In genomic region chr6:168437751-168438150, GRCh38 we compare ENCODE assay signal across 29 cellular contexts. TPM values are rescaled to one million over a fixed set of nuclear protein-coding genes. Genes with fewer than 3 reads are reported as not detected.
DNase-seq lines count a peak whose midpoint lies in the region; ATAC-seq, FAIRE-seq and TF ChIP-seq lines count a peak whose summit lies in the region.
"Had no signal": no experiment of that assay in that cellular context is flagged by ENCODE, and none has a peak within 500 bp of the region (broad histone marks: within the 10 kb centered on the region; RNA-seq: fewer than 3 reads in every experiment).

No MANE protein-coding gene starts in this region.

- ATAC-seq in HepG2: no peak
- ATAC-seq in right lobe of liver: no peak
- no peak for ATAC-seq in Right ventricle myocardium inferior
- no peak for ATAC-seq in GM19452 (IDR thresholded peaks at IDR 0.05; ENCODE audit: unreplicated experiment)
- ATAC-seq: GM12878 had no signal

- peaks cover 9% of the 10 kb centered on the region for H3K9me3 Mint-ChIP-seq in chondrocyte (ENCODE audit: low read depth)
- H3K9me3 Mint-ChIP-seq: CD4-positive, alpha-beta memory T cell; CD4-positive, CD25-positive, alpha-beta regulatory T cell; CD8-positive, alpha-beta memory T cell had no signal

- in situ Hi-C loops in HepG2 (cut with HindIII; ENCODE audit: extremely low pct_ligation_motif_present, low pct_unique_long_range_greater_than_20kb): no loop called here

- no peaks in the 10 kb centered on the region for H4K20me1 ChIP-seq in HepG2 (ENCODE audit: insufficient read depth, low read length)

- H3K4me2 ChIP-seq in HepG2 (ENCODE audit: low read depth, low read length): no peak overlapping the region
- H3K4me2 ChIP-seq: BLaER1 had no signal

- no peak for TF ChIP-seq EP300 in HepG2 (IDR thresholded peaks at IDR 0.05; ENCODE audit: low read depth in 2 of 2, low read length in 2 of 2)
- no peak for TF ChIP-seq EP300 in HepG2 (CRISPR knock-in tag; IDR thresholded peaks at IDR 0.05; ENCODE audit: borderline replicate concordance)

- H3K9me3 ChIP-seq in HepG2 (ENCODE audit: low read length): no peaks in the 10 kb centered on the region
- no peaks in the 10 kb centered on the region for H3K9me3 ChIP-seq in right lobe of liver
- H3K9me3 ChIP-seq: BE2C, BLaER1 had no signal

- no peak for TF ChIP-seq RAD21 in HepG2 (CRISPR knock-in tag; IDR thresholded peaks at IDR 0.05)

- peaks cover 64% of the 10 kb centered on the region for H3K4me1 Mint-ChIP-seq in chondrocyte (ENCODE audit: low read depth)
- H3K4me1 Mint-ChIP-seq: CD14-positive monocyte had no signal

- no peak overlapping the region for H3K4me3 Mint-ChIP-seq in chondrocyte (ENCODE audit: unreplicated experiment)
- H3K4me3 Mint-ChIP-seq: CD14-positive monocyte; CD4-positive, alpha-beta memory T cell; CD4-positive, CD25-positive, alpha-beta regulatory T cell; CD8-positive, alpha-beta memory T cell had no signal

- TF ChIP-seq CTCF in HepG2 (CRISPR knock-in tag; IDR thresholded peaks at IDR 0.05): no peak
- TF ChIP-seq CTCF in right lobe of liver (IDR thresholded peaks at IDR 0.05): no peak
- no peak for TF ChIP-seq CTCF in chondrocyte (IDR thresholded peaks at IDR 0.05)

- no peaks in the 10 kb centered on the region for H3K36me3 Mint-ChIP-seq in chondrocyte (ENCODE audit: low read depth)
- H3K36me3 Mint-ChIP-seq: CD4-positive, alpha-beta memory T cell; CD4-positive, CD25-positive, alpha-beta regulatory T cell; CD8-positive, alpha-beta memory T cell had no signal

- H3K4me3 ChIP-seq in HepG2 (replicated peaks in 1 of 3; ENCODE audit: insufficient read depth in 1 of 3, low read depth in 2 of 3, low read length in 3 of 3) (no peak overlapping the region), right lobe of liver (no peak overlapping the region)
- H3K4me3 ChIP-seq: BLaER1, GM12878 had no signal

- POLR2A ChIA-PET in HepG2 (lab: Yijun Ruan, JAX): no interaction called here

- no peak overlapping the region for H2AFZ ChIP-seq in HepG2 (ENCODE audit: low read length)

- H3K4me1 ChIP-seq in HepG2 (ENCODE audit: insufficient read depth, low read length): no peaks in the 10 kb centered on the region
- H3K4me1 ChIP-seq in right lobe of liver: peaks cover 0 to 12% (median 0%) of the 10 kb centered on the region in 4 donors
- H3K4me1 ChIP-seq: BE2C had no signal

- H3K27ac Mint-ChIP-seq in chondrocyte (ENCODE audit: unreplicated experiment): peak overlapping the region; percentile 47
- H3K27ac Mint-ChIP-seq: CD14-positive monocyte; CD4-positive, alpha-beta memory T cell; CD4-positive, CD25-positive, alpha-beta regulatory T cell; CD8-positive, alpha-beta memory T cell had no signal

- WGBS in HepG2 (ENCODE audit: low lambda C conversion rate): 16% methylated on average over 9 of the region's 9 CpGs
- 81% methylated on average over 9 of the region's 9 CpGs for WGBS in right lobe of liver (ENCODE audit: insufficient coverage, low coverage, low lambda C conversion rate, missing lambda C conversion rate)

- H3K9ac ChIP-seq in HepG2 (ENCODE audit: insufficient read depth, low read depth, low read length): no peak overlapping the region
- H3K9ac ChIP-seq: BLaER1 had no signal

- FAIRE-seq in HepG2 (lab: Jason Lieb, UNC): no peak
- FAIRE-seq: A204.1, GM12878, GM12892, GM18507, GM19239 had no signal

- no peaks in the 10 kb centered on the region for H3K36me3 ChIP-seq in HepG2 (replicated peaks in 1 of 2; ENCODE audit: control insufficient read depth in 1 of 2, insufficient read depth in 2 of 2, low read length in 2 of 2)
- no peaks in the 10 kb centered on the region for H3K36me3 ChIP-seq in right lobe of liver
- H3K36me3 ChIP-seq: BE2C, BLaER1 had no signal

- H3K27ac ChIP-seq in HepG2 (ENCODE audit: extremely low read length, insufficient read depth, low read length) (no peak overlapping the region), right lobe of liver (no peak overlapping the region)
- H3K27ac ChIP-seq: BLaER1 had no signal

- CTCF ChIA-PET in HepG2 (lab: Yijun Ruan, JAX; ENCODE audit: low intra/inter-chr PET ratio, low total read pairs): no interaction called here

- TF ChIP-seq POLR2A in HepG2 (IDR thresholded peaks at IDR 0.05; ENCODE audit: insufficient read depth in 1 of 2, low read depth in 2 of 2, low read length in 2 of 2) (no peak), right lobe of liver (IDR thresholded peaks at IDR 0.05) (no peak)

- H3K27me3 ChIP-seq in HepG2 (ENCODE audit: control insufficient read depth in 1 of 2, insufficient read depth in 2 of 2, low read length in 2 of 2): peaks cover 7 to 75% of the 10 kb centered on the region in 2 experiments
- H3K27me3 ChIP-seq in right lobe of liver: peaks cover 0 to 16% of the 10 kb centered on the region in 2 donors

- DNase-seq in HepG2 (ENCODE audit: low spot score) (no peak), right lobe of liver (no peak), chondrocyte (ENCODE audit: low spot score) (no peak), Right ventricle myocardium inferior (ENCODE audit: missing footprints) (no peak)
- DNase-seq: 8988T; ACHN; BE2C; C1 segment of cervical spinal cord; CD4-positive, alpha-beta memory T cell; CD4-positive, CD25-positive, alpha-beta regulatory T cell; CD8-positive, alpha-beta memory T cell; COR-L47; DMS 273 treated with DMSO at 0.1 percent for 48 hours; DMS153; DMS53; DMS79; DND-41; EL; GDM1 had no signal

- BruUV-seq in HepG2 (replicated peaks; lab: Mats Ljungman, UMichigan): no TSS peak

- H3K79me2 ChIP-seq in HepG2 (ENCODE audit: insufficient read depth, low read length): no peaks in the 10 kb centered on the region

- H3K27me3 Mint-ChIP-seq in chondrocyte (ENCODE audit: low read depth): peaks cover 3% of the 10 kb centered on the region

- intact Hi-C loops in HepG2 (cut with micrococcal nuclease; ENCODE audit: unreplicated experiment): no loop called here
- intact Hi-C loops in right lobe of liver (cut with DNase I): no loop called here
- intact Hi-C loops in Right ventricle myocardium inferior (cut with DNase I): no loop called here

TF ChIP-seq in HepG2, 621 proteins besides CTCF, POLR2A, EP300 and RAD21:
- TF ChIP-seq ZNF274 (CRISPR knock-in tag; IDR thresholded peaks at IDR 0.05): no peak
- TF ChIP-seq ZFAT (CRISPR knock-in tag; conservative IDR thresholded peaks at IDR 0.05): no peak
- 0 out of 2 replicates have a peak, but pooled peaks have one; percentile 55 for TF ChIP-seq EZH2 (conservative IDR thresholded peaks at IDR 0.05; ENCODE audit: low read depth, low read length)
- TF ChIP-seq ZBTB38 (CRISPR knock-in tag; IDR thresholded peaks at IDR 0.05): no peak

RNA-seq across cellular contexts. Expression of gene SMOC2, which starts 3.2 kb away (rescaled TPM):
- not detected in 2 replicates for total RNA-seq in HepG2 (2016; rRNA removed; fragmentation: Illumina TruSeq; extraction: Trizol)
- total RNA-seq in HepG2 (2016; cell fraction: cytosol; rRNA removed; fragmentation: Illumina TruSeq; extraction: Trizol; ENCODE audit: low read depth): not detected in 2 replicates
- total RNA-seq in HepG2 (2016; cell fraction: insoluble cytoplasmic fraction; rRNA removed; fragmentation: Illumina TruSeq; extraction: Trizol): not detected in 2 replicates
- not detected in 2 replicates for total RNA-seq in HepG2 (2016; cell fraction: membrane; rRNA removed; fragmentation: Illumina TruSeq; extraction: Trizol)
- not detected in 2 replicates for total RNA-seq in HepG2 (2016; cell fraction: nucleus; rRNA removed; fragmentation: Illumina TruSeq; extraction: Trizol)
- polyA plus RNA-seq in HepG2 (2011; rRNA removed): not detected in 2 replicates
- not detected in 2 replicates for polyA plus RNA-seq in HepG2 (2011; cell fraction: cytosol; rRNA removed)
- not detected in 2 replicates for polyA plus RNA-seq in HepG2 (2011; cell fraction: nucleus; rRNA removed)
- polyA plus RNA-seq in HepG2 (2012): not detected in 2 replicates
- polyA plus RNA-seq in HepG2 (2016; cell fraction: cytosol; fragmentation: Illumina TruSeq; extraction: Trizol; ENCODE audit: low read depth): not detected in 2 replicates
- not detected in 2 replicates for polyA plus RNA-seq in HepG2 (2016; cell fraction: insoluble cytoplasmic fraction; fragmentation: Illumina TruSeq; extraction: Trizol; ENCODE audit: low read depth)
- polyA plus RNA-seq in HepG2 (2016; cell fraction: membrane; fragmentation: Illumina TruSeq; extraction: Trizol; ENCODE audit: low read depth): not detected in 2 replicates
- polyA plus RNA-seq in HepG2 (2016; cell fraction: nucleus; fragmentation: Illumina TruSeq; extraction: Trizol; ENCODE audit: insufficient read depth, low read depth): not detected in 2 replicates
- polyA minus RNA-seq in HepG2 (2011; rRNA and poly(A)+ RNA removed; ENCODE audit: low replicate concordance): not detected in 2 replicates
- not detected in 2 replicates for polyA minus RNA-seq in HepG2 (2011; cell fraction: cytosol; rRNA and poly(A)+ RNA removed)
- not detected in 2 replicates for polyA minus RNA-seq in HepG2 (2011; cell fraction: nucleus; rRNA and poly(A)+ RNA removed)
- 1 to 10 TPM in 3 of 6 experiments, under 1 TPM in 3; 0.42 to 3.5 (median 1.2) TPM for total RNA-seq in right lobe of liver
- total RNA-seq in chondrocyte: 56.3 to 148 TPM (median 145 TPM) in 3 replicates
- total RNA-seq in Right ventricle myocardium inferior: 16.4 TPM
- total RNA-seq: CD4-positive, alpha-beta memory T cell; CD4-positive, CD25-positive, alpha-beta regulatory T cell; CD8-positive, alpha-beta memory T cell; Daoy had no signal
- polyA plus RNA-seq: AG04450; CD14-positive monocyte; CD4-positive, alpha-beta memory T cell; CD4-positive, CD25-positive, alpha-beta regulatory T cell; CD8-positive, alpha-beta memory T cell had no signal
